ENCODE assay signal across 29 cellular contexts in genomic region chrX:38618152-38618551, GRCh38. TPM values are rescaled to one million over a fixed set of nuclear protein-coding genes. Genes with fewer than 3 reads are reported as not detected.
DNase-seq lines count a peak whose midpoint lies in the region; ATAC-seq and TF ChIP-seq lines count a peak whose summit lies in the region.
"Had no signal": no experiment of that assay in that cellular context is flagged by ENCODE, and none has a peak within 500 bp of the region (broad histone marks: within the 10 kb centered on the region; RNA-seq: fewer than 3 reads in every experiment).

No MANE protein-coding gene starts in this region.

- H2AFZ ChIP-seq in osteoblast (ENCODE audit: low read length): no peak overlapping the region

- DNase-seq in CD1c-positive myeloid dendritic cell (ENCODE audit: extremely low spot score) (peak; percentile 70), OCI-M1 (lab: John Stamatoyannopoulos, UW) (peak; percentile 64), medulla oblongata (ENCODE audit: extremely low spot score) (peak; percentile 16), osteoblast (ENCODE audit: insufficient read length, low spot score, missing footprints) (no peak), omental fat pad (ENCODE audit: low spot score) (no peak)
- DNase-seq: ACHN; activated CD4-positive, alpha-beta T cell treated with anti-CD3 and anti-CD28 coated beads, Interleukin-2, amount 10 ng/mL, durations not matched to agents 24 days and 14 days; activated effector memory CD4-positive, alpha-beta T cell treated with Interleukin-2 at 50 U/mL for 16 hours; activated T-cell treated with anti-CD3 and anti-CD28 coated beads, Interleukin-2, amount 50 U/mL, for 1 hour; BE2C; esophagus squamous epithelium; foreskin keratinocyte; H9; head of caudate nucleus; left ventricle myocardium inferior; NCI-H1105 treated with DMSO at 0.1 percent for 48 hours; NCI-H2081 treated with DMSO at 0.1 percent for 48 hours; NCI-H748 treated with DMSO at 0.1 percent for 48 hours; SK-N-SH; stimulated activated CD4-positive, alpha-beta T cell treated with anti-CD3 and anti-CD28 coated beads, Interleukin-4, amount 100 ng/mL, for 1 hour; tibial artery had no signal

- peak overlapping the region; percentile 86 for H3K27ac ChIP-seq in KOPT-K1 (ENCODE audit: low read depth, low read length, poor library complexity, severe bottlenecking)
- no peak overlapping the region for H3K27ac ChIP-seq in osteoblast (ENCODE audit: low read depth, low read length)
- H3K27ac ChIP-seq: esophagus squamous epithelium, foreskin keratinocyte, HL-60, left ventricle myocardium inferior, prostate gland, RWPE1, tibial artery had no signal

- H3K4me3 ChIP-seq in osteoblast (ENCODE audit: insufficient read depth, low read length): no peak overlapping the region
- H3K4me3 ChIP-seq: esophagus squamous epithelium, left ventricle myocardium inferior, prostate gland, tibial artery had no signal

- H3K36me3 ChIP-seq in KOPT-K1 (ENCODE audit: insufficient read depth, low read length) (no peaks in the 10 kb centered on the region), osteoblast (ENCODE audit: insufficient read depth, low read length) (no peaks in the 10 kb centered on the region)
- H3K36me3 ChIP-seq: BE2C, esophagus squamous epithelium, left ventricle myocardium inferior, prostate gland, tibial artery had no signal

- H3K9me3 ChIP-seq in KOPT-K1 (ENCODE audit: insufficient read depth, low read length, poor library complexity, severe bottlenecking) (no peaks in the 10 kb centered on the region), osteoblast (ENCODE audit: low read depth, low read length) (no peaks in the 10 kb centered on the region)
- H3K9me3 ChIP-seq: BE2C, esophagus squamous epithelium, left ventricle myocardium inferior, prostate gland, SK-N-SH, tibial artery had no signal

- ATAC-seq in HG03175 (IDR thresholded peaks at IDR 0.05; ENCODE audit: unreplicated experiment) (no peak), omental fat pad (ENCODE audit: low FRiP score) (no peak)
- ATAC-seq: foreskin keratinocyte, sciatic nerve had no signal

- H3K27me3 ChIP-seq in osteoblast (ENCODE audit: insufficient read depth, low read length): peaks cover 49% of the 10 kb centered on the region
- H3K27me3 ChIP-seq: BE2C, esophagus squamous epithelium, foreskin keratinocyte, tibial artery had no signal

- H3K4me1 ChIP-seq in osteoblast (ENCODE audit: insufficient read depth, low read length): no peaks in the 10 kb centered on the region
- H3K4me1 ChIP-seq: BE2C, esophagus squamous epithelium, foreskin keratinocyte, prostate gland, tibial artery had no signal

- no peaks in the 10 kb centered on the region for H4K20me1 ChIP-seq in osteoblast (ENCODE audit: insufficient read depth, low read length)

- no peak overlapping the region for H3K4me2 ChIP-seq in osteoblast (ENCODE audit: insufficient read depth, low read length)
- H3K4me2 ChIP-seq: SK-N-SH had no signal

- no peaks in the 10 kb centered on the region for H3K79me2 ChIP-seq in osteoblast (ENCODE audit: insufficient read depth, low read length)

- no peak for TF ChIP-seq CTCF in osteoblast (IDR thresholded peaks at IDR 0.05; ENCODE audit: extremely low read depth, low read depth, low read length)
- TF ChIP-seq CTCF in omental fat pad (IDR thresholded peaks at IDR 0.05): no peak

RNA-seq across cellular contexts. Expression of gene TSPAN7, which starts 56.8 kb away (rescaled TPM):
- 0.29 and 0.36 TPM in 2 replicates for total RNA-seq in osteoblast
- 10 to 100 TPM; 18.7 to 61.2 (median 40.8) TPM for total RNA-seq in omental fat pad
- total RNA-seq: activated CD4-positive, alpha-beta T cell treated with anti-CD3 and anti-CD28 coated beads, Interleukin-2, amount 10 ng/mL, durations not matched to agents 24 days and 14 days; OCI-LY7; T-helper 2 cell treated with Interferon-gamma antibody and Interleukin-4, amounts not matched to agents 100 ng/mL and 5 ng/mL, for 36 hours had no signal

Comparison
In these comparisons a context has a peak if more than half of its experiments do, and no peak if none do; other contexts are left out.
1. DNase-seq: peak in CD1c-positive myeloid dendritic cell (single experiment), OCI-M1 (single experiment) and medulla oblongata (single experiment); none in osteoblast (single experiment) and omental fat pad (single experiment).
2. RNA of gene TSPAN7, which starts 56.8 kb away (total RNA-seq): 18.7 to 61.2 TPM in omental fat pad; 0.29 to 0.36 TPM in osteoblast; every median in the first group is over 10 times any median in the second.